Comparison of ENCODE assay signal across 31 cellular contexts in genomic region chr6:77876300-77876699, GRCh38.
"Had no signal": no experiment of that assay in that cellular context is flagged by ENCODE, and none has a peak within 500 bp of the region (broad histone marks: within the 10 kb centered on the region; RNA-seq: fewer than 3 reads in every experiment).

No MANE protein-coding gene starts in this region.

- H3K4me1 Mint-ChIP-seq: activated T-helper 17 cell treated with anti-CD3 and anti-CD28 coated beads, Interleukin-2, amount 50 U/mL, for 72 hours; immature natural killer cell; natural killer cell had no signal

- H3K27me3 ChIP-seq: colonic mucosa, heart left ventricle, neural progenitor cell, suprapubic skin, tibial artery, upper lobe of right lung had no signal

- H3K9me3 Mint-ChIP-seq: activated T-cell treated with anti-CD3 and anti-CD28 coated beads, Interleukin-2, amount 50 U/mL, for 4 hours; neural progenitor cell had no signal

- H3K9me3 ChIP-seq: colonic mucosa, lower lobe of right lung, psoas muscle, suprapubic skin, upper lobe of right lung had no signal

- ATAC-seq: activated CD4-positive, CD25-positive, alpha-beta regulatory T cell treated with anti-CD3 and anti-CD28 coated beads, Interleukin-2, amount 50 U/mL, for 24 hours; activated CD8-positive, alpha-beta T cell treated with anti-CD3 and anti-CD28 coated beads for 36 hours; activated T-cell treated with anti-CD3 and anti-CD28 coated beads, Interleukin-2, amount 50 U/mL, for 4 hours; activated T-helper 17 cell treated with anti-CD3 and anti-CD28 coated beads, Interleukin-2, amount 50 U/mL, for 72 hours; heart left ventricle; left lobe of liver; lower lobe of right lung; natural killer cell; psoas muscle; upper lobe of right lung had no signal

- H3K4me3 ChIP-seq: colonic mucosa, heart left ventricle, lower lobe of right lung, neural progenitor cell, psoas muscle, suprapubic skin, tibial artery, upper lobe of right lung had no signal

- H3K36me3 ChIP-seq: colonic mucosa, heart left ventricle, lower lobe of right lung, neural progenitor cell, suprapubic skin, tibial artery, upper lobe of right lung, WERI-Rb-1 had no signal

- H3K4me1 ChIP-seq: colonic mucosa, heart left ventricle, lower lobe of right lung, neural progenitor cell, parathyroid adenoma, psoas muscle, suprapubic skin, tibial artery, upper lobe of right lung had no signal

- H3K4me3 Mint-ChIP-seq: activated CD8-positive, alpha-beta T cell treated with anti-CD3 and anti-CD28 coated beads for 36 hours; activated T-cell treated with anti-CD3 and anti-CD28 coated beads, Interleukin-2, amount 50 U/mL, for 4 hours; activated T-helper 17 cell treated with anti-CD3 and anti-CD28 coated beads, Interleukin-2, amount 50 U/mL, for 72 hours; immature natural killer cell; natural killer cell; neural progenitor cell; T-helper 1 cell treated with Interleukin-12 subunit alpha and Interleukin-12 subunit beta and Interleukin-4 antibody, amounts not matched to agents 30 μg/mL and 1 μg/mL, for 36 hours had no signal

- H3K36me3 Mint-ChIP-seq: immature natural killer cell, natural killer cell, neural progenitor cell had no signal

- H3K27ac Mint-ChIP-seq: activated CD8-positive, alpha-beta T cell treated with anti-CD3 and anti-CD28 coated beads for 36 hours; activated T-helper 17 cell treated with anti-CD3 and anti-CD28 coated beads, Interleukin-2, amount 50 U/mL, for 72 hours; immature natural killer cell; natural killer cell; neural progenitor cell; T-helper 1 cell treated with Interleukin-12 subunit alpha and Interleukin-12 subunit beta and Interleukin-4 antibody, amounts not matched to agents 30 μg/mL and 1 μg/mL, for 36 hours had no signal

- DNase-seq: activated CD4-positive, alpha-beta T cell treated with anti-CD3 and anti-CD28 coated beads for 48 hours; activated CD8-positive, alpha-beta T cell treated with anti-CD3 and anti-CD28 coated beads for 36 hours; activated gamma-delta T cell treated with Interleukin-2 at 50 U/mL for 16 hours; activated naive CD4-positive, alpha-beta T cell treated with anti-CD3 and anti-CD28 coated beads, Interleukin-2, amount 50 U/mL, for 16 hours; activated T-cell treated with anti-CD3 and anti-CD28 coated beads, Interleukin-2, amount 50 U/mL, for 4 hours; amniotic stem cell; colonic mucosa; effector CD8-positive, alpha-beta T cell; foreskin fibroblast; heart left ventricle; hypothalamus; immature natural killer cell; lower lobe of right lung; mesendoderm; natural killer cell; occipital lobe; psoas muscle; stimulated activated CD4-positive, alpha-beta T cell treated with anti-CD3 and anti-CD28 coated beads, Interleukin-15, amount 100 ng/mL, for 24 hours; stimulated activated CD4-positive, alpha-beta T cell treated with anti-CD3 and anti-CD28 coated beads, Interleukin-2, amount 100 ng/mL, for 24 hours; stimulated activated naive CD4-positive, alpha-beta T cell; T-helper 9 cell; tibial artery; upper lobe of right lung; WERI-Rb-1 had no signal

- H3K27ac ChIP-seq: colonic mucosa, heart left ventricle, lower lobe of right lung, neural progenitor cell, parathyroid adenoma, psoas muscle, suprapubic skin, tibial artery, upper lobe of right lung, WERI-Rb-1 had no signal
